9 cellular contexts compared by ENCODE assay signal in the genomic region with DNA sequence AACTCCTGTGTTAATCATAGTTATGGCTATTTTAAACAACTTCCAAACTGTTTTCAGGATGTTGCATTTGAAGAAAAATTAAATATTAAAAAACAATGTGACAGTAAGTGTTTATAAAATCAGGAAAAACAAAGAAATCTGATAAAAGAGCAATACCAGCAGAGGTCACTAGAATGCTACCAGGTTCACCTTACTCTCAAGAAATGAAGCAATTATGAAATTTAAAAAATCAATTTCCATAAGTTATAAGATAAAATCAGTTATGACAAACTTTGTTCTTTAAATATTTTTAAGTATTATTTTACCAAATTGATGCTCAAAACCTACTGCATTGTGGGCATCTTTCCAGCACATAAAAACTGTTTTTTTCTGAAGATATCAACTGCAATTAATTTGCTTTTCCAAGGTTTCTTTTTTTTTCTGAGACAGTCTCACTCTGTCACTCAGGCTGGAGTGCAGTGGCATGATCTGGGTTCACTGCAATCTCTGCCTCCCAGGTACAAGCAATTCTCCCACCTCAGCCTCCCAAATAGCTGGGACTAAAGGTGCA. TPM values are rescaled to one million over a fixed set of nuclear protein-coding genes. Genes with fewer than 3 reads are reported as not detected.
A peak's percentile ranks its signal among the peaks of the same experiment; 100 is the strongest.
DNase-seq lines count a peak whose midpoint lies in the region; ATAC-seq and TF ChIP-seq lines count a peak whose summit lies in the region.
"Had no signal": no experiment of that assay in that cellular context is flagged by ENCODE, and none has a peak within 500 bp of the region (broad histone marks: within the 10 kb centered on the region; RNA-seq: fewer than 3 reads in every experiment).

No MANE protein-coding gene starts in this region.

- no peak overlapping the region for H3K27ac ChIP-seq in gastroesophageal sphincter
- no peak overlapping the region for H3K27ac ChIP-seq in neuronal stem cell (replicated peaks; ENCODE audit: low read length)
- H3K27ac ChIP-seq in spleen: no peak overlapping the region

- no peak overlapping the region for H2AK5ac ChIP-seq in neuronal stem cell (ENCODE audit: low read depth, low read length)

- no peak for TF ChIP-seq POLR2A in gastroesophageal sphincter (IDR thresholded peaks at IDR 0.05)
- no peak for TF ChIP-seq POLR2A in spleen (IDR thresholded peaks at IDR 0.05)

- H2BK15ac ChIP-seq in neuronal stem cell (ENCODE audit: low read length): no peak overlapping the region

- no peak overlapping the region for H3K9ac ChIP-seq in neuronal stem cell (ENCODE audit: low read depth, low read length, poor library complexity)

- no peak for TF ChIP-seq EP300 in gastroesophageal sphincter (IDR thresholded peaks at IDR 0.05)

- no peak overlapping the region for H3K14ac ChIP-seq in neuronal stem cell (ENCODE audit: low read length)

- H3K27me3 ChIP-seq in gastroesophageal sphincter (no peaks in the 10 kb centered on the region), neuronal stem cell (ENCODE audit: control insufficient read depth in 3 of 3, insufficient read depth in 3 of 3, low read depth in 1 of 3, low read length in 3 of 3) (no peaks in the 10 kb centered on the region), spleen (replicated peaks in 1 of 7) (no peaks in the 10 kb centered on the region), H7 (ENCODE audit: control insufficient read depth, insufficient read depth, low read length) (no peaks in the 10 kb centered on the region)

- no peak overlapping the region for H4K91ac ChIP-seq in neuronal stem cell (ENCODE audit: low read depth, low read length, poor library complexity)

- H3K79me1 ChIP-seq in neuronal stem cell (ENCODE audit: low read depth, low read length): no peaks in the 10 kb centered on the region

- TF ChIP-seq CTCF in GM12864 (IDR thresholded peaks at IDR 0.05; ENCODE audit: low read depth, low read length, missing control alignments) (peak; percentile 35), gastroesophageal sphincter (IDR thresholded peaks at IDR 0.05) (peak; percentile 26 to 50 (median 42)), spleen (IDR thresholded peaks at IDR 0.05 in 8 of 11, conservative IDR thresholded peaks at IDR 0.05 in 3 of 11) (peak in 5 of 11 experiments; percentile 10 to 34 (median 18))

- H3K36me3 ChIP-seq in gastroesophageal sphincter (peaks cover 0 to 32% of the 10 kb centered on the region in 2 donors), neuronal stem cell (replicated peaks in 1 of 2; ENCODE audit: control insufficient read depth in 2 of 2, insufficient read depth in 2 of 2, low read length in 2 of 2) (peaks cover 0 to 5% of the 10 kb centered on the region in 2 donors), spleen (peaks cover 0 to 86% (median 9%) of the 10 kb centered on the region in 6 donors), H7 (replicated peaks; ENCODE audit: control insufficient read depth, insufficient read depth, low read length) (no peaks in the 10 kb centered on the region)

- H3K4me3 ChIP-seq in GM12864 (ENCODE audit: low read depth, low read length) (no peak overlapping the region), gastroesophageal sphincter (no peak overlapping the region), neuronal stem cell (ENCODE audit: low read length in 2 of 2) (no peak overlapping the region), spleen (no peak overlapping the region), H7 (ENCODE audit: insufficient read depth, low read depth, low read length) (no peak overlapping the region)

- H3K4me2 ChIP-seq in neuronal stem cell (ENCODE audit: insufficient read depth, low read length, poor library complexity, severe bottlenecking): no peak overlapping the region

- no peak overlapping the region for H2BK12ac ChIP-seq in neuronal stem cell (ENCODE audit: low read length)

- ATAC-seq in gastroesophageal sphincter: no peak
- ATAC-seq in GM21381 (IDR thresholded peaks at IDR 0.05; ENCODE audit: unreplicated experiment): no peak

- in situ Hi-C loops in ACHN (cut with HindIII; ENCODE audit: low pct_ligation_motif_present, low pct_unique_long_range_greater_than_20kb, low sequenced_read_pairs) (no loop called here), SK-MEL-5 (cut with HindIII; ENCODE audit: low pct_unique_long_range_greater_than_20kb, low sequenced_read_pairs) (no loop called here)

- H2BK120ac ChIP-seq in neuronal stem cell (ENCODE audit: low read depth, low read length): no peak overlapping the region

- intact Hi-C loops in spleen (cut with DNase I; ENCODE audit: low total_unique reads): no loop called here

- H3K4me1 ChIP-seq in gastroesophageal sphincter (peaks cover 0 to 22% (median 11%) of the 10 kb centered on the region in 3 donors), neuronal stem cell (ENCODE audit: control insufficient read depth in 2 of 2, insufficient read depth in 1 of 2, low read depth in 1 of 2, low read length in 2 of 2) (no peaks in the 10 kb centered on the region), spleen (peaks cover 0 to 6% (median 0%) of the 10 kb centered on the region in 6 donors)

- H3K4ac ChIP-seq in neuronal stem cell (ENCODE audit: low read length): no peak overlapping the region

- no peak overlapping the region for H3K23ac ChIP-seq in neuronal stem cell (ENCODE audit: low read depth, low read length, poor library complexity)

- H3K9me3 ChIP-seq in gastroesophageal sphincter (no peaks in the 10 kb centered on the region), neuronal stem cell (replicated peaks in 1 of 2; ENCODE audit: control insufficient read depth in 2 of 2, insufficient read depth in 1 of 2, low read depth in 1 of 2, low read length in 2 of 2) (no peaks in the 10 kb centered on the region), spleen (no peaks in the 10 kb centered on the region)

- H3K18ac ChIP-seq in neuronal stem cell (ENCODE audit: low read length): no peak overlapping the region

- H2AFZ ChIP-seq in neuronal stem cell (ENCODE audit: low read length): no peak overlapping the region

- no peak overlapping the region for H4K8ac ChIP-seq in neuronal stem cell (ENCODE audit: low read depth, low read length)

- DNase-seq in ACHN (peak; percentile 45), GM12864 (ENCODE audit: low read depth) (no peak), SK-MEL-5 (ENCODE audit: low read depth, low spot score) (peak; percentile 46), neuronal stem cell (ENCODE audit: low spot score) (no peak), spleen (no peak), H7 (no peak)
- DNase-seq: midbrain had no signal

- H2BK5ac ChIP-seq in neuronal stem cell (ENCODE audit: low read length): no peak overlapping the region

RNA-seq across cellular contexts. Expression of a gene that starts 50.7 kb away (rescaled TPM):
- total RNA-seq in SK-MEL-5 (2014; rRNA removed; shearing (Covaris generic)): 225 and 237 TPM in 2 replicates
- 155 and 194 TPM in 2 replicates for polyA plus RNA-seq in SK-MEL-5 (2015; cell fraction: cytosol; rRNA removed)
- 44.0 and 58.1 TPM in 2 replicates for polyA plus RNA-seq in SK-MEL-5 (2015; cell fraction: nucleus; rRNA removed)
- total RNA-seq in gastroesophageal sphincter: 100 to 1,000 TPM; 107 to 229 (median 155) TPM
- 104 TPM for polyA plus RNA-seq in neuronal stem cell (2013, experiment 1 of 2)
- 103 TPM for polyA plus RNA-seq in neuronal stem cell (2013, experiment 2 of 2)
- total RNA-seq in spleen: 10 to 100 TPM; 63.6 to 89.9 (median 76.3) TPM
- 10 to 100 TPM; 42.3 to 75.1 (median 69.8) TPM for polyA plus RNA-seq in spleen
- 119 and 128 TPM in 2 replicates for total RNA-seq in H7 (2014; rRNA removed; shearing (Covaris generic))

Comparison
In these comparisons a context has a peak if more than half of its experiments do, and no peak if none do; other contexts are left out.
1. DNase-seq: peak in ACHN (single experiment) and SK-MEL-5 (single experiment); none in GM12864 (single experiment), neuronal stem cell (single experiment), spleen (single experiment) and H7 (single experiment).